In the genomic region with DNA sequence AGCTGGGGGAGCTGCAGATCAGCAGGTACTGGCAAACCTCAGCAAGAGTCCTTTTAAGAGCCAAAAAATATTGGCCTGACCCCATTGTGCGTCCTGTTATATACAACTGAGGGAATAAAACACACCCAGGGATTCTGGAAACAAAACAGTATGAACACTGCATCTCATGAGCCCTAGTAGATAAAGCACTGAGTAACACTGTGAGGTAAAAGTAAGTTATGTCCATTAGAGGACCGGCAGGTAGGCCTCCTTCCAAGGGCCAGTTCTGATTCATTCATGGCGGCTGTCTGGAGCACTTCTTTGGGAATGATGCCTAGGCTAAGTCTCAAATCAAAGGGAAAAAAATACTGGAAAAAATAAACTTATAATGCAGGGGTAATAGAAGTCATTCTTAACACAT, we compare ENCODE assay signal across 34 cellular contexts.
"Had no signal": no experiment of that assay in that cellular context is flagged by ENCODE, and none has a peak within 500 bp of the region (broad histone marks: within the 10 kb centered on the region; RNA-seq: fewer than 3 reads in every experiment).

No MANE protein-coding gene starts in this region.

- H3K4me1 Mint-ChIP-seq: activated CD4-positive, alpha-beta T cell treated with anti-CD3 and anti-CD28 coated beads, Interleukin-2, amount 10 ng/mL, durations not matched to agents 24 days and 14 days; activated naive CD8-positive, alpha-beta T cell treated with anti-CD3 and anti-CD28 coated beads for 36 hours; naive thymus-derived CD4-positive, alpha-beta T cell; neural crest cell; stimulated activated memory B cell treated with anti-CD40 and anti-IgM and Interleukin-4, amounts not matched to agents 10 μg/mL and 1 μg/mL and 100 μg/mL, for 72 hours; stimulated activated naive CD8-positive, alpha-beta T cell treated with anti-CD3 and anti-CD28 coated beads, Interleukin-15, amount 100 ng/mL, for 72 hours had no signal

- DNase-seq: activated CD4-positive, alpha-beta memory T cell treated with anti-CD3 and anti-CD28 coated beads for 36 hours; activated CD4-positive, alpha-beta T cell treated with anti-CD3 and anti-CD28 coated beads, Interleukin-2, amount 10 ng/mL, durations not matched to agents 24 days and 14 days; activated CD4-positive, CD25-positive, alpha-beta regulatory T cell treated with anti-CD3 and anti-CD28 coated beads, Interleukin-2, amount 50 U/mL, for 72 hours; activated CD8-positive, alpha-beta memory T cell treated with anti-CD3 and anti-CD28 coated beads, Interleukin-2, amount 50 U/mL, for 4 hours; activated effector memory CD4-positive, alpha-beta T cell treated with anti-CD3 and anti-CD28 coated beads, Interleukin-2, amount 50 U/mL, for 16 hours; activated naive CD4-positive, alpha-beta T cell treated with anti-CD3 and anti-CD28 coated beads for 36 hours; activated naive CD8-positive, alpha-beta T cell treated with anti-CD3 and anti-CD28 coated beads for 36 hours; activated T-cell treated with anti-CD3 and anti-CD28 coated beads, Interleukin-2, amount 50 U/mL, for 1 hour; adrenal gland; aorta; caudate nucleus; cortex of kidney; effector memory CD8-positive, alpha-beta T cell; erythroblast; foreskin keratinocyte; left ventricle myocardium inferior; naive thymus-derived CD4-positive, alpha-beta T cell; nucleus accumbens; pancreas; retina; small intestine; stimulated activated CD4-positive, alpha-beta T cell treated with anti-CD3 and anti-CD28 coated beads, Interleukin-1b, Interleukin-23, amount 100 ng/mL, for 48 hours; stimulated activated CD4-positive, alpha-beta T cell treated with anti-CD3 and anti-CD28 coated beads, Interleukin-4, amount 100 ng/mL, for 4 hours; stimulated activated CD8-positive, alpha-beta memory T cell treated with anti-CD3 and anti-CD28 coated beads, Interleukin-4, amount 100 ng/mL, for 48 hours; stimulated activated naive CD8-positive, alpha-beta T cell treated with anti-CD3 and anti-CD28 coated beads, Interleukin-15, amount 100 ng/mL, for 72 hours; substantia nigra; WERI-Rb-1 had no signal

- H3K27me3 Mint-ChIP-seq: stimulated activated memory B cell treated with anti-CD40 and anti-IgM and Interleukin-4, amounts not matched to agents 10 μg/mL and 1 μg/mL and 100 μg/mL, for 72 hours had no signal

- H3K36me3 Mint-ChIP-seq: activated CD4-positive, alpha-beta memory T cell treated with anti-CD3 and anti-CD28 coated beads for 36 hours; activated naive CD8-positive, alpha-beta T cell treated with anti-CD3 and anti-CD28 coated beads for 36 hours; naive thymus-derived CD4-positive, alpha-beta T cell; stimulated activated memory B cell treated with anti-CD40 and anti-IgM and Interleukin-4, amounts not matched to agents 10 μg/mL and 1 μg/mL and 100 μg/mL, for 72 hours; type B pancreatic cell had no signal

- ATAC-seq: effector memory CD8-positive, alpha-beta T cell; foreskin keratinocyte; naive thymus-derived CD4-positive, alpha-beta T cell; stimulated activated memory B cell treated with anti-CD40 and anti-IgM and Interleukin-4, amounts not matched to agents 10 μg/mL and 1 μg/mL and 100 μg/mL, for 72 hours; stimulated activated naive CD8-positive, alpha-beta T cell treated with anti-CD3 and anti-CD28 coated beads, Interleukin-15, amount 100 ng/mL, for 72 hours had no signal

- H3K36me3 ChIP-seq: adrenal gland, heart right ventricle, left ventricle myocardium inferior, pancreas, prostate gland, WERI-Rb-1 had no signal

- FAIRE-seq: pancreas, small intestine had no signal

- H3K27me3 ChIP-seq: adrenal gland, pancreas had no signal

- H3K9me3 Mint-ChIP-seq: activated CD4-positive, alpha-beta memory T cell treated with anti-CD3 and anti-CD28 coated beads for 36 hours; activated CD4-positive, alpha-beta T cell treated with anti-CD3 and anti-CD28 coated beads, Interleukin-2, amount 10 ng/mL, durations not matched to agents 24 days and 14 days; activated naive CD4-positive, alpha-beta T cell treated with anti-CD3 and anti-CD28 coated beads for 36 hours; activated naive CD8-positive, alpha-beta T cell treated with anti-CD3 and anti-CD28 coated beads for 36 hours; activated T-helper 1 cell treated with anti-CD3 and anti-CD28 coated beads, Interleukin-12 subunit alpha, Interleukin-12 subunit beta, Interleukin-2, Interleukin-4 antibody, amounts not matched to agents 30 ng/mL and 10 ng/mL and 1 ng/mL, durations not matched to agents 14 hours and 24 hours and 36 hours; neural crest cell; stimulated activated memory B cell treated with anti-CD40 and anti-IgM and Interleukin-4, amounts not matched to agents 10 μg/mL and 1 μg/mL and 100 μg/mL, for 72 hours; stimulated activated naive CD8-positive, alpha-beta T cell treated with anti-CD3 and anti-CD28 coated beads, Interleukin-15, amount 100 ng/mL, for 72 hours; type B pancreatic cell had no signal

- H3K27ac ChIP-seq: adrenal gland, foreskin keratinocyte, heart right ventricle, left ventricle myocardium inferior, pancreas, prostate gland, WERI-Rb-1 had no signal

- H3K9me3 ChIP-seq: adrenal gland, heart right ventricle, left ventricle myocardium inferior, pancreas, prostate gland had no signal

- H3K27ac Mint-ChIP-seq: activated CD4-positive, alpha-beta memory T cell treated with anti-CD3 and anti-CD28 coated beads for 36 hours; activated CD4-positive, alpha-beta T cell treated with anti-CD3 and anti-CD28 coated beads, Interleukin-2, amount 10 ng/mL, durations not matched to agents 24 days and 14 days; activated naive CD4-positive, alpha-beta T cell treated with anti-CD3 and anti-CD28 coated beads for 36 hours; activated naive CD8-positive, alpha-beta T cell treated with anti-CD3 and anti-CD28 coated beads for 36 hours; activated T-helper 1 cell treated with anti-CD3 and anti-CD28 coated beads, Interleukin-12 subunit alpha, Interleukin-12 subunit beta, Interleukin-2, Interleukin-4 antibody, amounts not matched to agents 30 ng/mL and 10 ng/mL and 1 ng/mL, durations not matched to agents 14 hours and 24 hours and 36 hours; effector memory CD8-positive, alpha-beta T cell; naive thymus-derived CD4-positive, alpha-beta T cell; stimulated activated memory B cell treated with anti-CD40 and anti-IgM and Interleukin-4, amounts not matched to agents 10 μg/mL and 1 μg/mL and 100 μg/mL, for 72 hours; type B pancreatic cell had no signal

- H3K4me1 ChIP-seq: adrenal gland, foreskin keratinocyte, left ventricle myocardium inferior, pancreas, prostate gland had no signal

- H3K4me3 ChIP-seq: adrenal gland, heart right ventricle, left ventricle myocardium inferior, lung, pancreas, prostate gland had no signal

- H3K4me3 Mint-ChIP-seq: activated CD4-positive, alpha-beta memory T cell treated with anti-CD3 and anti-CD28 coated beads for 36 hours; activated CD4-positive, alpha-beta T cell treated with anti-CD3 and anti-CD28 coated beads, Interleukin-2, amount 10 ng/mL, durations not matched to agents 24 days and 14 days; activated naive CD4-positive, alpha-beta T cell treated with anti-CD3 and anti-CD28 coated beads for 36 hours; activated naive CD8-positive, alpha-beta T cell treated with anti-CD3 and anti-CD28 coated beads for 36 hours; activated T-helper 1 cell treated with anti-CD3 and anti-CD28 coated beads, Interleukin-12 subunit alpha, Interleukin-12 subunit beta, Interleukin-2, Interleukin-4 antibody, amounts not matched to agents 30 ng/mL and 10 ng/mL and 1 ng/mL, durations not matched to agents 14 hours and 24 hours and 36 hours; effector memory CD8-positive, alpha-beta T cell; naive thymus-derived CD4-positive, alpha-beta T cell; neural crest cell; stimulated activated memory B cell treated with anti-CD40 and anti-IgM and Interleukin-4, amounts not matched to agents 10 μg/mL and 1 μg/mL and 100 μg/mL, for 72 hours; stimulated activated naive CD8-positive, alpha-beta T cell treated with anti-CD3 and anti-CD28 coated beads, Interleukin-15, amount 100 ng/mL, for 72 hours; type B pancreatic cell had no signal
